12 cellular contexts compared by ENCODE assay signal in the genomic region with DNA sequence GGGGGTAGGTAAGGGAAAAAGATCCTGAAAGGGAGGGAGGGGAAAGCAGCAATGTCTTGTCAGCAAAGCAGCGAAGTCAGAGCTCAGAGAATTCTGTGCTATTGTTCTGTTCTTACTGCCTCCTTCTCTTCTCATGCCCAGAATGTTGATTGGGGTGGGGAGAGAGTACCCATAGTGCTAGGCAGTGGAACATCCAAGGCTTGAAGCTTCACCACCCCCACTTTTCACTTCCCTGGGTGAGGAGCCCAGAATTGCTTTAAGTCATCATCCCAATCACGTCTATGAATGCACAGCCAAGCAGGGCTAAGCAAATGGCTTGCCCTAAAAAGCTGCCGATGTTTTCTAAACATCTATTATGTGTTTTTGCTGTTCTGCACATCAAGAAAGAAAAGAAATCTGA. TPM values are rescaled to one million over a fixed set of nuclear protein-coding genes. Genes with fewer than 3 reads are reported as not detected.
DNase-seq lines count a peak whose midpoint lies in the region; ATAC-seq and TF ChIP-seq lines count a peak whose summit lies in the region.
"Had no signal": no experiment of that assay in that cellular context is flagged by ENCODE, and none has a peak within 500 bp of the region (broad histone marks: within the 10 kb centered on the region; RNA-seq: fewer than 3 reads in every experiment).

No MANE protein-coding gene starts in this region.

- peak overlapping the region; percentile 39 for H3K27ac ChIP-seq in fibroblast of lung (ENCODE audit: insufficient read depth, low read length)
- H3K27ac ChIP-seq: WERI-Rb-1 had no signal

- peak overlapping the region; percentile 60 for H3K4me2 ChIP-seq in fibroblast of lung (ENCODE audit: extremely low read depth, insufficient read depth, low read length)

- peaks cover 46 to 57% of the 10 kb centered on the region in 2 donors for H3K4me1 Mint-ChIP-seq in natural killer cell treated with Interleukin-12 subunit alpha and Interleukin-12 subunit beta and Interleukin-15 and Interleukin-18, amount 100 ng/mL, for 72 hours (ENCODE audit: low read depth in 2 of 2)

- peak overlapping the region; percentile 2 to 70 for H3K27ac Mint-ChIP-seq in natural killer cell treated with Interleukin-12 subunit alpha and Interleukin-12 subunit beta and Interleukin-15 and Interleukin-18, amount 100 ng/mL, for 72 hours

- no peak for ATAC-seq in natural killer cell treated with Interleukin-12 subunit alpha and Interleukin-12 subunit beta and Interleukin-15 and Interleukin-18, amount 100 ng/mL, for 72 hours
- ATAC-seq in GM21381 (IDR thresholded peaks at IDR 0.05; ENCODE audit: unreplicated experiment), result no peak

- H3K9ac ChIP-seq in fibroblast of lung (ENCODE audit: insufficient read depth, low read length), result no peak overlapping the region

- TF ChIP-seq CTCF in fibroblast of lung (conservative IDR thresholded peaks at IDR 0.05 in 1 of 2, IDR thresholded peaks at IDR 0.05 in 1 of 2; ENCODE audit: low read depth in 1 of 2, low read length in 2 of 2) (no peak), lower leg skin (IDR thresholded peaks at IDR 0.05) (no peak)

- H3K79me2 ChIP-seq in fibroblast of lung (ENCODE audit: control insufficient read depth, insufficient read depth, low read length), result peaks cover 26% of the 10 kb centered on the region

- no peaks in the 10 kb centered on the region for H4K20me1 ChIP-seq in fibroblast of lung (ENCODE audit: control insufficient read depth, extremely low read depth, insufficient read depth, low read length)

- no peaks in the 10 kb centered on the region for H3K27me3 Mint-ChIP-seq in natural killer cell treated with Interleukin-12 subunit alpha and Interleukin-12 subunit beta and Interleukin-15 and Interleukin-18, amount 100 ng/mL, for 72 hours

- no peaks in the 10 kb centered on the region for H3K9me3 ChIP-seq in fibroblast of lung (ENCODE audit: control insufficient read depth, insufficient read depth, low read depth, low read length)
- H3K9me3 ChIP-seq: pancreas had no signal

- TF ChIP-seq POLR2A in lower leg skin (IDR thresholded peaks at IDR 0.05), result no peak

- no peaks in the 10 kb centered on the region for H3K36me3 Mint-ChIP-seq in natural killer cell treated with Interleukin-12 subunit alpha and Interleukin-12 subunit beta and Interleukin-15 and Interleukin-18, amount 100 ng/mL, for 72 hours

- no peaks in the 10 kb centered on the region for H3K9me3 Mint-ChIP-seq in natural killer cell treated with Interleukin-12 subunit alpha and Interleukin-12 subunit beta and Interleukin-15 and Interleukin-18, amount 100 ng/mL, for 72 hours

- DNase-seq in CD1c-positive myeloid dendritic cell (ENCODE audit: extremely low spot score) (peak; percentile 63), RKO (ENCODE audit: low spot score) (peak; percentile 34), fibroblast of lung (ENCODE audit: low read depth in 2 of 2) (peak in 1 of 2 donors; percentile 39), DMS153 (lab: John Stamatoyannopoulos, UW) (no peak), H7 (no peak), lower leg skin (ENCODE audit: low spot score in 2 of 2) (no peak)
- DNase-seq in natural killer cell treated with Interleukin-12 subunit alpha and Interleukin-12 subunit beta and Interleukin-15 and Interleukin-18, amount 100 ng/mL, for 72 hours (ENCODE audit: low spot score), result no peak
- DNase-seq: cortex of kidney, NCI-H526 treated with DMSO at 0.1 percent for 48 hours, pancreas, WERI-Rb-1 had no signal

- peaks cover 23% of the 10 kb centered on the region for H3K4me1 ChIP-seq in fibroblast of lung (ENCODE audit: control insufficient read depth, extremely low read depth, insufficient read depth, low read length)

- no peak overlapping the region for H2AFZ ChIP-seq in fibroblast of lung (ENCODE audit: low read length)

- intact Hi-C loops in lower leg skin (cut with DNase I; ENCODE audit: low total_unique reads), result no loop called here

- H3K27me3 ChIP-seq in fibroblast of lung (ENCODE audit: control insufficient read depth, insufficient read depth, low read length), result no peaks in the 10 kb centered on the region
- H3K27me3 ChIP-seq in H7 (ENCODE audit: control insufficient read depth, insufficient read depth, low read length), result no peaks in the 10 kb centered on the region
- H3K27me3 ChIP-seq: pancreas had no signal

- H3K36me3 ChIP-seq in fibroblast of lung (ENCODE audit: control insufficient read depth, insufficient read depth, low read length) (no peaks in the 10 kb centered on the region), H7 (replicated peaks; ENCODE audit: control insufficient read depth, insufficient read depth, low read length) (no peaks in the 10 kb centered on the region)
- H3K36me3 ChIP-seq: pancreas, WERI-Rb-1 had no signal

- peak overlapping the region; percentile 47 for H3K4me3 Mint-ChIP-seq in natural killer cell treated with Interleukin-12 subunit alpha and Interleukin-12 subunit beta and Interleukin-15 and Interleukin-18, amount 100 ng/mL, for 72 hours

- 61 to 73% methylated on average over 3 of the region's 3 CpGs for WGBS in lower leg skin, 2 donors

- H3K4me3 ChIP-seq in fibroblast of lung (replicated peaks in 1 of 4; ENCODE audit: control extremely low read depth in 1 of 4, insufficient read depth in 1 of 4, low read depth in 3 of 4, low read length in 4 of 4), result peak overlapping the region in 1 of 4 experiments; percentile 3
- H3K4me3 ChIP-seq in H7 (ENCODE audit: insufficient read depth, low read depth, low read length), result no peak overlapping the region
- H3K4me3 ChIP-seq in lower leg skin (ENCODE audit: low read depth, poor library complexity, severe bottlenecking), result no peak overlapping the region
- H3K4me3 ChIP-seq: pancreas had no signal

RNA-seq across cellular contexts. Expression of gene REPS1, which starts 16.5 kb away (rescaled TPM):
- total RNA-seq in fibroblast of lung, result 21.3 and 28.2 TPM in 2 replicates
- polyA plus RNA-seq in fibroblast of lung, result 27.8 and 33.1 TPM in 2 replicates
- 17.0 and 20.1 TPM in 2 replicates for polyA plus RNA-seq in fibroblast of lung (2012)
- polyA minus RNA-seq in fibroblast of lung (ENCODE audit: low replicate concordance), result 6.3 and 15.6 TPM in 2 replicates
- total RNA-seq in natural killer cell treated with Interleukin-12 subunit alpha and Interleukin-12 subunit beta and Interleukin-15 and Interleukin-18, amount 100 ng/mL, for 72 hours, result 10 to 100 TPM; 43.4 to 68.6 TPM
- total RNA-seq in H7 (2014; rRNA removed; shearing (Covaris generic)), result 55.8 and 64.1 TPM in 2 replicates
- 100 to 1,000 TPM in 1 of 4 donors, 10 to 100 TPM in 3; 47.1 to 111 (median 67.6) TPM for total RNA-seq in lower leg skin

RNA-seq across cellular contexts. Expression of gene ABRACL, which starts 56.9 kb away (rescaled TPM):
- 19.7 and 29.8 TPM in 2 replicates for total RNA-seq in fibroblast of lung
- 49.8 and 58.8 TPM in 2 replicates for polyA plus RNA-seq in fibroblast of lung
- 42.1 and 45.0 TPM in 2 replicates for polyA plus RNA-seq in fibroblast of lung (2012)
- polyA minus RNA-seq in fibroblast of lung (ENCODE audit: low replicate concordance), result not detected in 2 replicates
- total RNA-seq in natural killer cell treated with Interleukin-12 subunit alpha and Interleukin-12 subunit beta and Interleukin-15 and Interleukin-18, amount 100 ng/mL, for 72 hours, result 100 to 1,000 TPM in 1 of 2 donors, 10 to 100 TPM in 1; 69.6 to 115 TPM
- total RNA-seq in H7 (2014; rRNA removed; shearing (Covaris generic)), result 108 and 111 TPM in 2 replicates
- total RNA-seq in lower leg skin, result 10 to 100 TPM in 3 of 4 donors, 1 to 10 TPM in 1; 8.8 to 23.0 (median 12.2) TPM

Comparison
In these comparisons a context has a peak if more than half of its experiments do, and no peak if none do; other contexts are left out.
1. DNase-seq: peak in CD1c-positive myeloid dendritic cell (single experiment) and RKO (single experiment); none in natural killer cell treated with Interleukin-12 subunit alpha and Interleukin-12 subunit beta and Interleukin-15 and Interleukin-18, amount 100 ng/mL, for 72 hours (single experiment), DMS153 (single experiment), H7 (single experiment) and lower leg skin (0 of 2).